ENCODE assay signal across 17 cellular contexts in genomic region chr7:24912874-24913514, GRCh38.
A peak's percentile ranks its signal among the peaks of the same experiment; 100 is the strongest.
DNase-seq lines count a peak whose midpoint lies in the region; ATAC-seq, FAIRE-seq and TF ChIP-seq lines count a peak whose summit lies in the region.
"Had no signal": no experiment of that assay in that cellular context is flagged by ENCODE, and none has a peak within 500 bp of the region (broad histone marks: within the 10 kb centered on the region; RNA-seq: fewer than 3 reads in every experiment).

No MANE protein-coding gene starts in this region.

- H3K79me2 ChIP-seq in keratinocyte (ENCODE audit: control insufficient read depth, insufficient read depth, low read length) = peaks cover 86% of the 10 kb centered on the region

- DNase-seq in NCI-H1417 (lab: John Stamatoyannopoulos, UW) = peak in 2 of 3 experiments; percentile 4 to 13
- DNase-seq in NCI-H1417 treated with DMSO at 0.1 percent for 48 hours (lab: John Stamatoyannopoulos, UW) = no peak
- DNase-seq in GM18507 (ENCODE audit: extremely low spot score, insufficient read length, low read depth) = no peak
- peak in 12 of 34 experiments; percentile 4 to 30 (median 14) for DNase-seq in T-cell
- DNase-seq in keratinocyte (ENCODE audit: low read depth, low spot score) = no peak
- DNase-seq in RCC 7860 (ENCODE audit: low spot score) = no peak
- no peak for DNase-seq in stimulated activated CD4-positive, alpha-beta T cell treated with anti-CD3 and anti-CD28 coated beads, Interleukin-12 subunit alpha, Interleukin-12 subunit beta, amount 100 ng/mL, for 4 hours
- DNase-seq: H9, NCI-H2029, Peyer's patch, substantia nigra had no signal

- FAIRE-seq in GM18507 (lab: Jason Lieb, UNC) = peak; percentile 54
- FAIRE-seq in keratinocyte (lab: Jason Lieb, UNC) = peak; percentile 34
- no peak for FAIRE-seq in RCC 7860 (lab: Jason Lieb, UNC)
- FAIRE-seq: A204.1, frontal cortex had no signal

- H3K9me3 ChIP-seq in keratinocyte (ENCODE audit: control insufficient read depth, low read depth, low read length) = no peaks in the 10 kb centered on the region
- H3K9me3 ChIP-seq: breast epithelium, Peyer's patch had no signal

- H3K4me2 ChIP-seq in keratinocyte (ENCODE audit: control insufficient read depth, extremely low read depth, insufficient read depth, low read depth, low read length) = no peak overlapping the region

- peak overlapping the region; percentile 26 to 66 for H3K27ac Mint-ChIP-seq in T-cell

- peak overlapping the region in 1 of 3 donors; percentile 1 for H3K4me3 Mint-ChIP-seq in T-cell
- H3K4me3 Mint-ChIP-seq: H9 had no signal

- H3K4me1 Mint-ChIP-seq in T-cell = peaks cover 54 to 74% (median 70%) of the 10 kb centered on the region in 3 donors

- CTCF ChIA-PET in T-cell (lab: Charles Lee) = no interaction called here

- H3K36me3 Mint-ChIP-seq in T-cell = peaks cover 11% of the 10 kb centered on the region

- dilution Hi-C loops in keratinocyte (cut with MboI; ENCODE audit: extremely low pct_ligation_motif_present, low sequenced_read_pairs) = no loop called here

- no peaks in the 10 kb centered on the region for H3K27me3 ChIP-seq in keratinocyte (ENCODE audit: control insufficient read depth, extremely low read depth, insufficient read depth, low read length)
- H3K27me3 ChIP-seq: breast epithelium, Peyer's patch had no signal

- no peaks in the 10 kb centered on the region for H3K27me3 Mint-ChIP-seq in T-cell
- H3K27me3 Mint-ChIP-seq: IgD-negative memory B cell had no signal

- no peak for ATAC-seq in T-cell (replicated peaks in 1 of 4)
- no peak for ATAC-seq in GM18502 (IDR thresholded peaks at IDR 0.05; ENCODE audit: poor library complexity, unreplicated experiment)

- H3K27ac ChIP-seq in keratinocyte (ENCODE audit: control insufficient read depth, insufficient read depth, low read length) = no peak overlapping the region
- H3K27ac ChIP-seq: breast epithelium, Peyer's patch, skin epidermis had no signal

- no peak overlapping the region for H3K9ac ChIP-seq in keratinocyte (ENCODE audit: control insufficient read depth, extremely low read depth, insufficient read depth, low read length)

- no peaks in the 10 kb centered on the region for H4K20me1 ChIP-seq in keratinocyte (ENCODE audit: control insufficient read depth, extremely low read depth, insufficient read depth, low read length)

- H3K4me1 ChIP-seq in keratinocyte (ENCODE audit: control insufficient read depth, extremely low read depth, insufficient read depth, low read length) = peaks cover 42% of the 10 kb centered on the region
- H3K4me1 ChIP-seq: breast epithelium had no signal

- no peaks in the 10 kb centered on the region for H3K36me3 ChIP-seq in keratinocyte (ENCODE audit: control insufficient read depth in 2 of 2, extremely low read depth in 1 of 2, insufficient read depth in 2 of 2, low read length in 2 of 2)
- H3K36me3 ChIP-seq: breast epithelium, Peyer's patch had no signal

- TF ChIP-seq CTCF in keratinocyte (optimal IDR thresholded peaks at IDR 0.05 in 1 of 3, IDR thresholded peaks at IDR 0.05 in 1 of 3, conservative IDR thresholded peaks at IDR 0.05 in 1 of 3; ENCODE audit: extremely low read depth in 1 of 3, insufficient read depth in 2 of 3, low read length in 3 of 3) = no peak

- no peaks in the 10 kb centered on the region for H3K9me1 ChIP-seq in keratinocyte (ENCODE audit: control insufficient read depth, extremely low read depth, insufficient read depth, low read length)

- POLR2A ChIA-PET in T-cell (lab: Charles Lee) = no interaction called here

- no peak overlapping the region for H2AFZ ChIP-seq in keratinocyte (ENCODE audit: control insufficient read depth, low read length)

- no peaks in the 10 kb centered on the region for H3K9me3 Mint-ChIP-seq in T-cell
- H3K9me3 Mint-ChIP-seq: H9, IgD-negative memory B cell had no signal

- no peak overlapping the region for H3K4me3 ChIP-seq in keratinocyte (ENCODE audit: control insufficient read depth in 2 of 3, extremely low read depth in 1 of 3, insufficient read depth in 2 of 3, low read depth in 1 of 3, low read length in 3 of 3)
- H3K4me3 ChIP-seq: breast epithelium, Peyer's patch, skin epidermis had no signal

Comparison
In these comparisons a context has a peak if more than half of its experiments do, and no peak if none do; other contexts are left out.
1. DNase-seq: peak in NCI-H1417 (2 of 3); none in NCI-H1417 treated with DMSO at 0.1 percent for 48 hours (single experiment), GM18507 (single experiment), keratinocyte (single experiment), RCC 7860 (single experiment) and stimulated activated CD4-positive, alpha-beta T cell treated with anti-CD3 and anti-CD28 coated beads, Interleukin-12 subunit alpha, Interleukin-12 subunit beta, amount 100 ng/mL, for 4 hours (single experiment).